ENCODE assay signal across 18 cellular contexts in the genomic region with DNA sequence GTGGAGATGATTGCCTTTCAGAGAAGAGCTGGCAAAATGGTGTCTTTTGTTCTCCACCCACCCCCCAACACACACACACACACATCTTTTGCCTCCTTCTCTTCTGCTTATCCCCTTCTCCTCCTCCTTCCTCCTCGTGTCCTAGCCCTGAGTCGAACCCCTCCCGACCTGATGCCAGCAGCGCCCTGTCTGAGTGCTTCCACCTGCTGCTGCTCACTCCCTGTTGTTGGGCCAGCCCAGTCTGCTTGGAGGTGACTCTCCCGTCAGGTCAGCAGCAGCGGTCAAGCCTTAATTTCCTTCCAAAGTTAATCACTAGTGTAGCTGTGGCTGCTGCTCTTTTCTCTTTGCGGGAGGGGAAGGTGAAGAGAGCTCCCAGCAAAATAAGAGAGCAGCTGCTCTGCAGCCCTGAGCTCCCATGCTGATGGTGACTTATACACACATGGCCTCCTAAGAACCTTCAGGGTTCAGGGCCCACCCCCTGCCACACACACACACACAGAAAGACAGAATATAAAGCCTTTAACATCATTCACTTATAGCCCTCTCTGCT. TPM values are rescaled to one million over a fixed set of nuclear protein-coding genes. Genes with fewer than 3 reads are reported as not detected.
DNase-seq lines count a peak whose midpoint lies in the region; ATAC-seq and TF ChIP-seq lines count a peak whose summit lies in the region.
"Had no signal": no experiment of that assay in that cellular context is flagged by ENCODE, and none has a peak within 500 bp of the region (broad histone marks: within the 10 kb centered on the region; RNA-seq: fewer than 3 reads in every experiment).

No MANE protein-coding gene starts in this region.

- H3K4me1 ChIP-seq in GM23248 (ENCODE audit: insufficient read depth) (peaks cover 3% of the 10 kb centered on the region; the same call in 1 of the 2 replicates), rectal smooth muscle tissue (ENCODE audit: control insufficient read depth, insufficient read depth, low read length) (no peaks in the 10 kb centered on the region)
- H3K4me1 ChIP-seq: Peyer's patch, testis had no signal

- H3K4me3 ChIP-seq in GM23248: peak overlapping the region; percentile 58; the same call in 1 of the 2 replicates
- no peak overlapping the region for H3K4me3 ChIP-seq in rectal smooth muscle tissue (ENCODE audit: low read length)
- H3K4me3 ChIP-seq: mucosa of descending colon, Peyer's patch had no signal

- H3K27ac Mint-ChIP-seq in brain: peak overlapping the region in 4 of 5 experiments; percentile 4 to 85 (median 74)
- H3K27ac Mint-ChIP-seq: activated CD8-positive, alpha-beta T cell treated with anti-CD3 and anti-CD28 coated beads, Interleukin-2, amount 10 ng/mL, durations not matched to agents 7 days and 5 days; activated T-helper 2 cell treated with anti-CD3 and anti-CD28 coated beads, Interferon-gamma antibody, Interleukin-2, Interleukin-4, amounts not matched to agents 10 μg/mL and 5 μg/mL and 100 μg/mL, durations not matched to agents 14 hours and 24 hours and 36 hours; B cell had no signal

- H3K27me3 Mint-ChIP-seq in brain: peaks cover 14% of the 10 kb centered on the region

- H3F3A ChIP-seq in GM23248 (ENCODE audit: insufficient read depth): no peaks in the 10 kb centered on the region

- in situ Hi-C loops in GM23248 (cut with MboI): no loop called here

- no peak for ATAC-seq in GM19463 (IDR thresholded peaks at IDR 0.05; ENCODE audit: unreplicated experiment)
- ATAC-seq: activated CD8-positive, alpha-beta T cell treated with anti-CD3 and anti-CD28 coated beads, Interleukin-2, amount 10 ng/mL, durations not matched to agents 7 days and 5 days; mucosa of descending colon had no signal

- H3K27me3 ChIP-seq in GM23248 (replicated peaks; ENCODE audit: insufficient read depth): 0 out of 2 replicates have a peak, but pooled peaks cover 3% of the 10 kb centered on the region
- H3K27me3 ChIP-seq in rectal smooth muscle tissue (ENCODE audit: control insufficient read depth, insufficient read depth, low read length): no peaks in the 10 kb centered on the region
- H3K27me3 ChIP-seq: Peyer's patch, testis had no signal

- H3K36me3 ChIP-seq in GM23248 (ENCODE audit: low read depth): no peaks in the 10 kb centered on the region
- no peaks in the 10 kb centered on the region for H3K36me3 ChIP-seq in rectal smooth muscle tissue (ENCODE audit: control insufficient read depth, insufficient read depth, low read length)
- H3K36me3 ChIP-seq: Peyer's patch had no signal

- peaks cover 15 to 21% (median 16%) of the 10 kb centered on the region in 5 experiments for H3K9me3 Mint-ChIP-seq in brain
- H3K9me3 Mint-ChIP-seq: activated T-helper 2 cell treated with anti-CD3 and anti-CD28 coated beads, Interferon-gamma antibody, Interleukin-2, Interleukin-4, amounts not matched to agents 10 μg/mL and 5 μg/mL and 100 μg/mL, durations not matched to agents 14 hours and 24 hours and 36 hours had no signal

- peaks cover 29% of the 10 kb centered on the region for H3K4me1 Mint-ChIP-seq in brain
- H3K4me1 Mint-ChIP-seq: B cell had no signal

- H3K27ac ChIP-seq in GM23248 (no peak overlapping the region), rectal smooth muscle tissue (ENCODE audit: low read depth, low read length) (no peak overlapping the region)
- H3K27ac ChIP-seq: Peyer's patch, testis had no signal

- no peaks in the 10 kb centered on the region for H3K79me2 ChIP-seq in GM23248 (ENCODE audit: insufficient read depth)

- 56 to 60% methylated on average over 7 of the region's 7 CpGs for WGBS in GM23248 (ENCODE audit: low coverage in 1 of 2, low lambda C conversion rate in 2 of 2, missing lambda C conversion rate in 2 of 2), 2 experiments

- H4K20me1 ChIP-seq in GM23248 (ENCODE audit: insufficient read depth): no peaks in the 10 kb centered on the region

- peak overlapping the region in 4 of 5 experiments; percentile 69 to 84 (median 82) for H3K4me3 Mint-ChIP-seq in brain
- H3K4me3 Mint-ChIP-seq: activated CD8-positive, alpha-beta T cell treated with anti-CD3 and anti-CD28 coated beads, Interleukin-2, amount 10 ng/mL, durations not matched to agents 7 days and 5 days; B cell had no signal

- no peaks in the 10 kb centered on the region for H3K9me3 ChIP-seq in GM23248 (ENCODE audit: low read depth)
- H3K9me3 ChIP-seq: mucosa of descending colon, Peyer's patch, testis had no signal

- DNase-seq in GM23248: no peak
- DNase-seq in iPS-NIHi11 (ENCODE audit: low spot score): peak; percentile 24
- no peak for DNase-seq in pons (ENCODE audit: low spot score)
- no peak for DNase-seq in NCI-H146 (lab: John Stamatoyannopoulos, UW)
- DNase-seq in NCI-H1048 (lab: John Stamatoyannopoulos, UW): no peak
- DNase-seq: activated CD8-positive, alpha-beta T cell treated with anti-CD3 and anti-CD28 coated beads, Interleukin-2, amount 10 ng/mL, durations not matched to agents 7 days and 5 days; effector CD4-positive, alpha-beta T cell; mucosa of descending colon; NCI-H2081 treated with DMSO at 0.1 percent for 48 hours; NCI-H69; Peyer's patch; stimulated activated CD4-positive, alpha-beta T cell treated with anti-CD3 and anti-CD28 coated beads, Interleukin-2, amount 100 ng/mL, for 24 hours; testis had no signal

- peaks cover 5% of the 10 kb centered on the region for H3K36me3 Mint-ChIP-seq in brain

- H3K9me2 ChIP-seq in GM23248 (ENCODE audit: insufficient read depth): no peaks in the 10 kb centered on the region

- peak overlapping the region; percentile 50 for H3K4me2 ChIP-seq in GM23248 (ENCODE audit: unreplicated experiment)

- TF ChIP-seq CTCF in brain (conservative IDR thresholded peaks at IDR 0.05): no peak

- peak overlapping the region; percentile 63; the same call in 1 of the 2 replicates for H2AFZ ChIP-seq in GM23248

- H3K9ac ChIP-seq in GM23248 (no peak overlapping the region), rectal smooth muscle tissue (ENCODE audit: low read length) (peak overlapping the region; percentile 34)

RNA-seq across cellular contexts. Expression of gene GAS1, which starts 43.8 kb away (rescaled TPM):
- total RNA-seq in GM23248 (2014; rRNA removed; shearing (Covaris generic)): 29.7 and 36.0 TPM in 2 replicates
- polyA plus RNA-seq in GM23248 (2016; fragmentation: Nextera tagmentation; extraction: Ambion mirVana) (8.1 and 10.7 TPM in 2 replicates), brain (ENCODE audit: insufficient read depth, low read depth, low replicate concordance) (1.1 TPM)
